ENCODE assay signal across 8 cellular contexts in the genomic region with DNA sequence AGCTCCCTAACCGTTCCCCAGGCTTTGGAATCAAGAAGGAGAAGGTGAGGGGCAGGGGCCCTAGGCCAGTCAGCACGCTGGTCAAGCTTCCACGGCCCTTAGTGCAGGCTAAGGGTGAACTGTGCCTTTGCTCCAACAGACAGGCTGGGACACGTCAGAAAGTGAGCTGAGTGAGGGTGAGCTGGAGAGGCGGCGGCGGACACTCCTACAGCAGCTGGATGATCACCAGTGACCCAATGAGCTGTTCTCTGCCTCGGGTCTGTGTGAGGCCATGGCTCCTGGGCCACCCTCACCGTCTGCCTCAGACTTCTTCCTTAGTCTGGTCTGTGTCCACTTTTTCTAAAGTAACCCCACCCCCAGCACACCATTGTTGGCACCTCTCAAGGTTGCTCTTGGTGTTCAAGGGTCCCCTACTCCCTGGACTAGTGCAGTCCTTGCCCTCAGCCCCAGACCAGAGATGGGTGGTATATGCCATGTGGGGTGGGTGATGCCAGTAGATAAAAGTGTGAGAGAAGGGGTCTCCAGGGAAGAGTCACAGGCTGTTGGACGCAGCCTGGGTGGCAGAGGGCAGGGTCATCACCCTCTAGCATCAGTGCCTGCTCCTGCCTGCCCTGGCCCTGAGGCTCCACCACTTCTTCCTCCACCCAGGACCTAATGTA. TPM values are rescaled to one million over a fixed set of nuclear protein-coding genes. Genes with fewer than 3 reads are reported as not detected.
A peak's percentile ranks its signal among the peaks of the same experiment; 100 is the strongest.
DNase-seq lines count a peak whose midpoint lies in the region; ATAC-seq and TF ChIP-seq lines count a peak whose summit lies in the region.

No MANE protein-coding gene starts in this region.

- WGBS in tibial nerve, 2 donors, result 71 to 75% methylated on average over 10 of the region's 10 CpGs

- TF ChIP-seq CTCF in tibial nerve (IDR thresholded peaks at IDR 0.05), result no peak

- no peak for ATAC-seq in activated naive CD8-positive, alpha-beta T cell treated with anti-CD3 and anti-CD28 coated beads, Interleukin-2, amount 50 U/mL, for 24 hours
- ATAC-seq in GM18520 (IDR thresholded peaks at IDR 0.05; ENCODE audit: unreplicated experiment) (no peak), HG02852 (IDR thresholded peaks at IDR 0.05; ENCODE audit: unreplicated experiment) (no peak)

- H3K27ac Mint-ChIP-seq in activated CD4-positive, alpha-beta T cell treated with anti-CD3 and anti-CD28 coated beads, Interleukin-2, amount 10 ng/mL, durations not matched to agents 7 days and 5 days, result peak overlapping the region; percentile 87
- H3K27ac Mint-ChIP-seq in activated naive CD8-positive, alpha-beta T cell treated with anti-CD3 and anti-CD28 coated beads, Interleukin-2, amount 50 U/mL, for 24 hours, result peak overlapping the region; percentile 73

- H3K36me3 Mint-ChIP-seq in activated CD4-positive, alpha-beta T cell treated with anti-CD3 and anti-CD28 coated beads, Interleukin-2, amount 10 ng/mL, durations not matched to agents 7 days and 5 days (ENCODE audit: low read depth), result peaks cover 31% of the 10 kb centered on the region
- peaks cover 18% of the 10 kb centered on the region for H3K36me3 Mint-ChIP-seq in activated naive CD8-positive, alpha-beta T cell treated with anti-CD3 and anti-CD28 coated beads, Interleukin-2, amount 50 U/mL, for 24 hours (ENCODE audit: low read depth)

- H3K27me3 Mint-ChIP-seq in activated CD4-positive, alpha-beta T cell treated with anti-CD3 and anti-CD28 coated beads, Interleukin-2, amount 10 ng/mL, durations not matched to agents 7 days and 5 days, result no peaks in the 10 kb centered on the region
- no peaks in the 10 kb centered on the region for H3K27me3 Mint-ChIP-seq in activated naive CD8-positive, alpha-beta T cell treated with anti-CD3 and anti-CD28 coated beads, Interleukin-2, amount 50 U/mL, for 24 hours

- TF ChIP-seq POLR2A in tibial nerve (IDR thresholded peaks at IDR 0.05), result no peak

- H3K4me3 ChIP-seq in tibial nerve, result no peak overlapping the region

- peaks cover 0 to 40% (median 15%) of the 10 kb centered on the region in 4 donors for H3K4me1 ChIP-seq in tibial nerve

- no peak for DNase-seq in activated CD4-positive, alpha-beta T cell treated with anti-CD3 and anti-CD28 coated beads, Interleukin-2, amount 10 ng/mL, durations not matched to agents 7 days and 5 days
- no peak for DNase-seq in activated CD4-positive, alpha-beta T cell treated with anti-CD3 and anti-CD28 coated beads, Interleukin-2, amount 50 U/mL, for 1 hour
- DNase-seq in activated naive CD8-positive, alpha-beta T cell treated with anti-CD3 and anti-CD28 coated beads, Interleukin-2, amount 50 U/mL, for 24 hours, result no peak
- DNase-seq in islet precursor cell (peak; percentile 59), tibial nerve (ENCODE audit: low spot score in 2 of 2) (no peak)
- DNase-seq in activated CD4-positive, CD25-positive, alpha-beta regulatory T cell treated with anti-CD3 and anti-CD28 coated beads, Interleukin-2, amount 50 U/mL, for 72 hours, result no peak

- H3K27ac ChIP-seq in tibial nerve, result peak overlapping the region; percentile 26 to 81 (median 53)

- peaks cover 0 to 78% (median 0%) of the 10 kb centered on the region in 3 donors for H3K36me3 ChIP-seq in tibial nerve

- TF ChIP-seq EP300 in tibial nerve (IDR thresholded peaks at IDR 0.05), result no peak

- no peaks in the 10 kb centered on the region for H3K9me3 Mint-ChIP-seq in activated CD4-positive, alpha-beta T cell treated with anti-CD3 and anti-CD28 coated beads, Interleukin-2, amount 10 ng/mL, durations not matched to agents 7 days and 5 days
- no peaks in the 10 kb centered on the region for H3K9me3 Mint-ChIP-seq in activated naive CD8-positive, alpha-beta T cell treated with anti-CD3 and anti-CD28 coated beads, Interleukin-2, amount 50 U/mL, for 24 hours

- no peaks in the 10 kb centered on the region for H3K27me3 ChIP-seq in tibial nerve

- H3K4me3 Mint-ChIP-seq in activated CD4-positive, alpha-beta T cell treated with anti-CD3 and anti-CD28 coated beads, Interleukin-2, amount 10 ng/mL, durations not matched to agents 7 days and 5 days, result no peak overlapping the region
- no peak overlapping the region for H3K4me3 Mint-ChIP-seq in activated naive CD8-positive, alpha-beta T cell treated with anti-CD3 and anti-CD28 coated beads, Interleukin-2, amount 50 U/mL, for 24 hours

- no peaks in the 10 kb centered on the region for H3K9me3 ChIP-seq in tibial nerve

- CTCF ChIA-PET in activated CD4-positive, alpha-beta T cell treated with anti-CD3 and anti-CD28 coated beads, Interleukin-2, amount 10 ng/mL, durations not matched to agents 7 days and 5 days (lab: Charles Lee), result interaction anchor here (0.7 to 6.2 kb wide), 12 partner anchors 11 to 182 kb away, joined by 3 to 44 read pairs (median 6); a partner anchor contains a TSS

- POLR2A ChIA-PET in activated CD4-positive, alpha-beta T cell treated with anti-CD3 and anti-CD28 coated beads, Interleukin-2, amount 10 ng/mL, durations not matched to agents 7 days and 5 days (lab: Charles Lee), result no interaction called here

- peaks cover 38% of the 10 kb centered on the region for H3K4me1 Mint-ChIP-seq in activated CD4-positive, alpha-beta T cell treated with anti-CD3 and anti-CD28 coated beads, Interleukin-2, amount 10 ng/mL, durations not matched to agents 7 days and 5 days
- peaks cover 18% of the 10 kb centered on the region for H3K4me1 Mint-ChIP-seq in activated naive CD8-positive, alpha-beta T cell treated with anti-CD3 and anti-CD28 coated beads, Interleukin-2, amount 50 U/mL, for 24 hours

RNA-seq across cellular contexts. Expression of a gene that starts 20.7 kb away (rescaled TPM):
- 10 to 100 TPM; 11.6 to 11.7 TPM for total RNA-seq in activated CD4-positive, alpha-beta T cell treated with anti-CD3 and anti-CD28 coated beads, Interleukin-2, amount 10 ng/mL, durations not matched to agents 7 days and 5 days
- total RNA-seq in tibial nerve, result 10 to 100 TPM; 18.1 to 36.0 (median 21.4) TPM

RNA-seq across cellular contexts. Expression of a gene that starts 38.7 kb away (rescaled TPM):
- total RNA-seq in activated CD4-positive, alpha-beta T cell treated with anti-CD3 and anti-CD28 coated beads, Interleukin-2, amount 10 ng/mL, durations not matched to agents 7 days and 5 days, result under 1 TPM; 0.15 TPM
- under 1 TPM in 3 of 4 donors, not detected in 1; 0.42 to 0.98 (median 0.44) TPM for total RNA-seq in tibial nerve
